15 cellular contexts compared by ENCODE assay signal in genomic region chr21:46154155-46154954, GRCh38. TPM values are rescaled to one million over a fixed set of nuclear protein-coding genes. Genes with fewer than 3 reads are reported as not detected.
DNase-seq lines count a peak whose midpoint lies in the region; ATAC-seq and TF ChIP-seq lines count a peak whose summit lies in the region.
"Had no signal": no experiment of that assay in that cellular context is flagged by ENCODE, and none has a peak within 500 bp of the region (broad histone marks: within the 10 kb centered on the region; RNA-seq: fewer than 3 reads in every experiment).

No MANE protein-coding gene starts in this region.

- TF ChIP-seq CTCF in heart left ventricle (IDR thresholded peaks at IDR 0.05) (no peak), right atrium auricular region (IDR thresholded peaks at IDR 0.05) (no peak), omental fat pad (IDR thresholded peaks at IDR 0.05) (no peak)

- H3K4me1 ChIP-seq in heart left ventricle: peaks cover 3 to 15% (median 10%) of the 10 kb centered on the region in 12 donors
- H3K4me1 ChIP-seq in right atrium auricular region: peaks cover 0 to 12% of the 10 kb centered on the region in 2 donors
- H3K4me1 ChIP-seq: SJCRH30 had no signal

- H3K27me3 ChIP-seq in heart left ventricle (no peaks in the 10 kb centered on the region), right atrium auricular region (no peaks in the 10 kb centered on the region)
- H3K27me3 ChIP-seq: SJCRH30 had no signal

- H3K4me3 ChIP-seq in heart left ventricle (no peak overlapping the region), right atrium auricular region (no peak overlapping the region)
- H3K4me3 ChIP-seq: skin epidermis had no signal

- intact Hi-C loops in heart left ventricle (cut with DNase I): loop anchor here in 3 of 10 donors (5.0 to 10.0 kb wide), 3 partner anchors 70 to 90 kb away; partner anchors contain the start of gene LSS (in 2 of the 3)

- no peaks in the 10 kb centered on the region for H3K36me3 ChIP-seq in heart left ventricle
- no peaks in the 10 kb centered on the region for H3K36me3 ChIP-seq in right atrium auricular region
- H3K36me3 ChIP-seq: SJCRH30 had no signal

- DNase-seq in heart left ventricle: peak in 4 of 5 donors; percentile 7 to 60 (median 18)
- DNase-seq in right atrium auricular region (ENCODE audit: low spot score): no peak
- peak; percentile 4 for DNase-seq in epidermal melanocyte (ENCODE audit: insufficient read length, low spot score)
- DNase-seq in omental fat pad (ENCODE audit: low spot score): peak; percentile 17
- DNase-seq in ureter (ENCODE audit: low spot score): peak; percentile 40
- no peak for DNase-seq in SKM-1 (lab: John Stamatoyannopoulos, UW; ENCODE audit: unreplicated experiment)
- no peak for DNase-seq in pons (ENCODE audit: low spot score)
- DNase-seq: GF-D8, left colon, NCI-H1092, SJCRH30 had no signal

- H3K9me3 ChIP-seq in heart left ventricle (no peaks in the 10 kb centered on the region), right atrium auricular region (no peaks in the 10 kb centered on the region)
- H3K9me3 ChIP-seq: SJCRH30 had no signal

- H3K27ac ChIP-seq in heart left ventricle: no peak overlapping the region
- H3K27ac ChIP-seq in right atrium auricular region: no peak overlapping the region
- H3K27ac ChIP-seq: SJCRH30, skin epidermis had no signal

- no peak for TF ChIP-seq POLR2A in heart left ventricle (IDR thresholded peaks at IDR 0.05)

- ATAC-seq in heart left ventricle (peak in 1 of 4 donors; percentile 1), omental fat pad (ENCODE audit: low FRiP score) (no peak), HG02870 (IDR thresholded peaks at IDR 0.05; ENCODE audit: unreplicated experiment) (no peak)

- 91 to 96% (median 94%) methylated on average over 32 to 39 of the region's 39 CpGs for WGBS in heart left ventricle, 4 donors

RNA-seq across cellular contexts. Expression of gene FTCD, which starts 1.0 kb away (rescaled TPM):
- total RNA-seq in heart left ventricle (1 to 10 TPM in 5 of 9 donors, under 1 TPM in 3, not detected in 1; 0.31 to 3.1 (median 1.2) TPM), right atrium auricular region (under 1 TPM in 1 of 2 donors, not detected in 1; 0.24 TPM), omental fat pad (not detected), ureter (0.91 TPM)
- polyA plus RNA-seq in heart left ventricle: 1 to 10 TPM in 1 of 2 donors, under 1 TPM in 1; 0.17 to 1.8 TPM
- total RNA-seq: SJCRH30 had no signal
- polyA plus RNA-seq: IgD-negative memory B cell; naive thymus-derived CD4-positive, alpha-beta T cell had no signal

RNA-seq across cellular contexts. Expression of gene SPATC1L, which starts 29.9 kb away (rescaled TPM):
- total RNA-seq in heart left ventricle (10 to 100 TPM in 4 of 9 donors, 1 to 10 TPM in 5; 4.9 to 16.8 (median 8.4) TPM), right atrium auricular region (10 to 100 TPM in 1 of 2 donors, 1 to 10 TPM in 1; 8.7 to 12.5 TPM), omental fat pad (1 to 10 TPM in 3 of 4 donors, under 1 TPM in 1; 0.96 to 8.0 (median 2.8) TPM), ureter (12.3 TPM)
- polyA plus RNA-seq in heart left ventricle: 10 to 100 TPM; 11.0 to 12.9 TPM

RNA-seq across cellular contexts. Expression of gene COL6A2, which starts 56.4 kb away (rescaled TPM):
- total RNA-seq in heart left ventricle: 100 to 1,000 TPM; 118 to 484 (median 158) TPM
- polyA plus RNA-seq in heart left ventricle: 100 to 1,000 TPM; 143 to 221 TPM
- total RNA-seq in right atrium auricular region: 100 to 1,000 TPM; 249 to 252 TPM
- total RNA-seq in omental fat pad: 1,000 to 10,000 TPM in 1 of 4 donors, 100 to 1,000 TPM in 3; 480 to 1,153 (median 616) TPM
- 357 TPM for total RNA-seq in ureter

Comparison
In these comparisons a context has a peak if more than half of its experiments do, and no peak if none do; other contexts are left out.
1. DNase-seq: peak in heart left ventricle (4 of 5), epidermal melanocyte (single experiment), omental fat pad (single experiment) and ureter (single experiment); none in right atrium auricular region (single experiment), SKM-1 (single experiment) and pons (single experiment).